ENCODE assay signal across 11 cellular contexts in the genomic region with DNA sequence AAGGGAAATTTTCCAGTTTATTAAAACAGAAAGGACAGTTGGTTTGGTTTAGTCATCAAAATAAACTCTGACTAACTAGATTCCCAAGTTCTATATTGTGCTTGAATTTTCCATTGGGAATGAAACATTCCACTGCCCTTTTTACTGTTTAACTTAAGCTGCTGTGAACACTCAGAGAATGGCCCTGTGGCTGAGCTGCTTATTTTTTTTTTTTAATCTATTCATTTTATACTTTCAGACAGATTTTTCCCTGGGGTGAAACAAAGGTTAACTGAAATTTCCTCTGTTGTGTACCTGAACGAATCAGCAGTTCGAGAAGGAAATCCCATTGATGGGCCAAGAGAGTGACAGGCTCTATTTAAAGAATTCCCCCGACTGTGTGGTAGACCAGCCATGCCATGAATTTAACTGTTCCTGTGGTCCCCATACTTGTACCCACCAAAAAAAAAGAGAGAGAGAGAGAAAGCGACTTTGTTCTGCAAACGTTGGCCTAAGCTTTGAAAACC.
DNase-seq lines count a peak whose midpoint lies in the region; ATAC-seq and TF ChIP-seq lines count a peak whose summit lies in the region.
"Had no signal": no experiment of that assay in that cellular context is flagged by ENCODE, and none has a peak within 500 bp of the region (broad histone marks: within the 10 kb centered on the region; RNA-seq: fewer than 3 reads in every experiment).

No MANE protein-coding gene starts in this region.

- H3K27ac ChIP-seq in mammary epithelial cell (ENCODE audit: insufficient read depth, low read depth, low read length): no peak overlapping the region
- no peak overlapping the region for H3K27ac ChIP-seq in upper lobe of left lung
- H3K27ac ChIP-seq: VCaP had no signal

- dilution Hi-C loops in mammary epithelial cell (cut with HindIII; ENCODE audit: low sequenced_read_pairs): no loop called here

- BruUV-seq in mammary epithelial cell (replicated peaks; lab: Mats Ljungman, UMichigan) (no TSS peak), MCF 10A (replicated peaks; lab: Mats Ljungman, UMichigan) (no TSS peak)

- H3K27me3 ChIP-seq in mammary epithelial cell (ENCODE audit: insufficient read depth, low read length) (no peaks in the 10 kb centered on the region), upper lobe of left lung (no peaks in the 10 kb centered on the region)

- H3K36me3 ChIP-seq in mammary epithelial cell (ENCODE audit: insufficient read depth, low read length) (no peaks in the 10 kb centered on the region), upper lobe of left lung (no peaks in the 10 kb centered on the region)

- no peak overlapping the region for H3K27ac Mint-ChIP-seq in MCF 10A (ENCODE audit: low read depth, unreplicated experiment)
- no peak overlapping the region for H3K27ac Mint-ChIP-seq in type B pancreatic cell

- H3K9me3 ChIP-seq in mammary epithelial cell (replicated peaks; ENCODE audit: insufficient read depth, low read length) (no peaks in the 10 kb centered on the region), upper lobe of left lung (no peaks in the 10 kb centered on the region)

- H3K36me3 Mint-ChIP-seq in MCF 10A (ENCODE audit: insufficient read depth, unreplicated experiment) (no peaks in the 10 kb centered on the region), type B pancreatic cell (peaks cover 8% of the 10 kb centered on the region)

- intact Hi-C loops in mammary epithelial cell (cut with micrococcal nuclease): no loop called here
- intact Hi-C loops in MCF 10A (cut with micrococcal nuclease): no loop called here

- no peak for TF ChIP-seq POLR2A in upper lobe of left lung (IDR thresholded peaks at IDR 0.05)

- ATAC-seq in HG02884 (IDR thresholded peaks at IDR 0.05; ENCODE audit: unreplicated experiment) (no peak), upper lobe of left lung (ENCODE audit: low FRiP score in 2 of 2) (no peak)

- no peak overlapping the region for H2AFZ ChIP-seq in mammary epithelial cell (ENCODE audit: low read depth, low read length)

- H3K27me3 Mint-ChIP-seq in MCF 10A (ENCODE audit: insufficient read depth, unreplicated experiment) (no peaks in the 10 kb centered on the region), type B pancreatic cell (no peaks in the 10 kb centered on the region)

- in situ Hi-C loops in mammary epithelial cell (cut with MboI; ENCODE audit: low sequenced_read_pairs in 2 of 2): no loop called here

- H3K4me1 ChIP-seq in mammary epithelial cell (ENCODE audit: insufficient read depth, low read length): no peaks in the 10 kb centered on the region
- no peaks in the 10 kb centered on the region for H3K4me1 ChIP-seq in upper lobe of left lung

- no peaks in the 10 kb centered on the region for H3K79me2 ChIP-seq in mammary epithelial cell (ENCODE audit: insufficient read depth, low read length)

- no peak overlapping the region for H3K9ac ChIP-seq in mammary epithelial cell (ENCODE audit: insufficient read depth, low read length)

- no peak overlapping the region for H3K4me2 ChIP-seq in mammary epithelial cell (ENCODE audit: insufficient read depth, low read depth, low read length)

- peaks cover 5% of the 10 kb centered on the region for H3K4me1 Mint-ChIP-seq in MCF 10A (ENCODE audit: insufficient read depth, unreplicated experiment)
- peaks cover 13% of the 10 kb centered on the region for H3K4me1 Mint-ChIP-seq in type B pancreatic cell (ENCODE audit: unreplicated experiment)

- 96% methylated on average over 5 of the region's 5 CpGs for WGBS in mammary epithelial cell (ENCODE audit: low coverage, missing lambda C conversion rate)
- 55 to 59% methylated on average over 5 of the region's 5 CpGs for WGBS in upper lobe of left lung, 2 donors

- no peak for TF ChIP-seq EP300 in upper lobe of left lung (IDR thresholded peaks at IDR 0.05)

- H3K4me3 ChIP-seq in mammary epithelial cell (replicated peaks in 1 of 3; ENCODE audit: insufficient read depth in 1 of 3, low read depth in 2 of 3, low read length in 3 of 3) (no peak overlapping the region), epithelial cell of proximal tubule (ENCODE audit: low read depth, low read length) (peak overlapping the region; percentile 29), upper lobe of left lung (no peak overlapping the region)

- H3K9me3 Mint-ChIP-seq in MCF 10A (ENCODE audit: unreplicated experiment): no peaks in the 10 kb centered on the region
- no peaks in the 10 kb centered on the region for H3K9me3 Mint-ChIP-seq in type B pancreatic cell

- DNase-seq in mammary epithelial cell (peak; percentile 22), MCF 10A (ENCODE audit: unreplicated experiment) (no peak), NAMALWA (ENCODE audit: low spot score) (peak; percentile 73), epithelial cell of proximal tubule (ENCODE audit: low read depth) (peak; percentile 46), type B pancreatic cell (ENCODE audit: extremely low spot score, unreplicated experiment) (no peak), NCI-H446 (lab: John Stamatoyannopoulos, UW) (no peak), upper lobe of left lung (no peak)
- DNase-seq: DND-41; stimulated activated CD4-positive, alpha-beta T cell treated with anti-CD3 and anti-CD28 coated beads, Interleukin-2, amount 100 ng/mL, for 48 hours had no signal

- CTCF ChIA-PET in mammary epithelial cell (lab: Charles Lee; ENCODE audit: low non-redundant PET): no interaction called here
- CTCF ChIA-PET in MCF 10A (lab: Yijun Ruan, JAX): interaction anchor here (0.6 kb wide), 1 partner anchor 52 kb away, joined by 3 read pairs; no protein-coding TSS in a partner anchor

- TF ChIP-seq CTCF in mammary epithelial cell (conservative IDR thresholded peaks at IDR 0.05 in 1 of 2, IDR thresholded peaks at IDR 0.05 in 1 of 2; ENCODE audit: extremely low read depth in 1 of 2, insufficient read depth in 1 of 2, low read depth in 1 of 2, low read length in 2 of 2) (no peak), MCF 10A (IDR thresholded peaks at IDR 0.05; ENCODE audit: unreplicated experiment) (no peak), epithelial cell of proximal tubule (conservative IDR thresholded peaks at IDR 0.05; ENCODE audit: low read depth, low read length) (no peak), type B pancreatic cell (conservative IDR thresholded peaks at IDR 0.05) (no peak), upper lobe of left lung (IDR thresholded peaks at IDR 0.05) (no peak)

- H4K20me1 ChIP-seq in mammary epithelial cell (ENCODE audit: insufficient read depth, low read length): no peaks in the 10 kb centered on the region

- POLR2A ChIA-PET in MCF 10A (lab: Yijun Ruan, JAX): interaction anchor here (0.6 to 1.4 kb wide), 3 partner anchors 14 to 43 kb away, joined by 3 read pairs; no protein-coding TSS in a partner anchor

- no peak overlapping the region for H3K4me3 Mint-ChIP-seq in MCF 10A (ENCODE audit: unreplicated experiment)
- H3K4me3 Mint-ChIP-seq in type B pancreatic cell: peak overlapping the region; percentile 6

Comparison
In these comparisons a context has a peak if more than half of its experiments do, and no peak if none do; other contexts are left out.
1. DNase-seq: peak in mammary epithelial cell (single experiment), NAMALWA (single experiment) and epithelial cell of proximal tubule (single experiment); none in MCF 10A (single experiment), type B pancreatic cell (single experiment), NCI-H446 (0 of 2) and upper lobe of left lung (0 of 2).